Comparison of ENCODE assay signal across 24 cellular contexts in the genomic region with DNA sequence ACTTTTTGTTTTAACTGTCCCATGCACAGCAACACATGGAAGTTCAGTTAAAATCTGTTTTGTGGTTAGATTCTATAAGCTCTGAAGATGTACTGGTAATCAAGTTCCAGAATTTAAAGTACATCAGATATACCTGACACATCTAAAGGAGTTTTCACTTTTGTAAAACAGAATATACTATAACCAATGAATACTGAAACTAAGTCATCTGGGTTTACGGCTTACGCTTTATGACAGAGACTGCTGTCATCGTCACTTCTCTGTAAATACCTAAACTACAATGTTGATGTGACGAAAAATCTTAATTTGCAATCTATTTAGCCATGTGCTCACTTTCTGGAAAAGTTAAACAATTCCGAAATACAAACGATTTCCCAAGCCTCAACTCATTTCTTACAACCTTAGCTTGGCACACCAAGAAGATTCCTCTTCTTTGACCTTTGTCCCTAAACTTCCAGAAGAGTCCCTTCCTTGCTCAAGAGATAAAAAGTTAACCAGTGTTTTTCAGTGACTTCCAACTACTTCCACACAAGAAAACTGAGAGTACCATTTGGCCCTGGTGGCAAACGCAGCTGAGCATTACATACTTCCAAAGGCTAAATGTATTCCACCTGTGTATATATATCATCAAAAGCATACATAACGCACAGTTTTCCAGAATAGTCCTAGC. TPM values are rescaled to one million over a fixed set of nuclear protein-coding genes. Genes with fewer than 3 reads are reported as not detected.
A peak's percentile ranks its signal among the peaks of the same experiment; 100 is the strongest.
DNase-seq lines count a peak whose midpoint lies in the region; ATAC-seq, FAIRE-seq and TF ChIP-seq lines count a peak whose summit lies in the region.
"Had no signal": no experiment of that assay in that cellular context is flagged by ENCODE, and none has a peak within 500 bp of the region (broad histone marks: within the 10 kb centered on the region; RNA-seq: fewer than 3 reads in every experiment).

No MANE protein-coding gene starts in this region.

- no peak overlapping the region for H3K9ac ChIP-seq in kidney (ENCODE audit: low read length in 2 of 2)

- H3K27me3 Mint-ChIP-seq in activated CD4-positive, alpha-beta T cell treated with anti-CD3 and anti-CD28 coated beads for 36 hours = no peaks in the 10 kb centered on the region
- H3K27me3 Mint-ChIP-seq: CD4-positive, CD25-positive, alpha-beta regulatory T cell had no signal

- H3K4me1 ChIP-seq in Panc1 (ENCODE audit: control insufficient read depth, insufficient read depth, low read length) = peaks cover 22% of the 10 kb centered on the region
- H3K4me1 ChIP-seq in kidney (ENCODE audit: control insufficient read depth in 1 of 2, insufficient read depth in 1 of 2, low read depth in 1 of 2, low read length in 2 of 2) = peaks cover 0 to 3% of the 10 kb centered on the region in 2 donors
- no peaks in the 10 kb centered on the region for H3K4me1 ChIP-seq in small intestine (ENCODE audit: control insufficient read depth in 2 of 2, insufficient read depth in 1 of 2, low read depth in 1 of 2, low read length in 1 of 2)
- H3K4me1 ChIP-seq: BE2C had no signal

- FAIRE-seq in kidney (lab: Jason Lieb, UNC) (peak; percentile 57), small intestine (lab: Jason Lieb, UNC) (no peak)

- no peak overlapping the region; the same call in 1 of the 2 replicates for H3K27ac ChIP-seq in Panc1 (ENCODE audit: low read length)
- H3K27ac ChIP-seq in kidney (ENCODE audit: low read depth in 2 of 2, low read length in 2 of 2) = peak overlapping the region; percentile 46 to 81
- H3K27ac ChIP-seq in small intestine (ENCODE audit: low read depth in 1 of 2, low read length in 1 of 2) = no peak overlapping the region

- intact Hi-C loops in activated CD4-positive, alpha-beta T cell treated with anti-CD3 and anti-CD28 coated beads for 36 hours (cut with DNase I, micrococcal nuclease) = loop anchor here in 1 of 2 experiments (5.0 kb wide), 1 partner anchor 41 kb away; no protein-coding TSS in a partner anchor
- intact Hi-C loops in Panc1 (cut with micrococcal nuclease; ENCODE audit: unreplicated experiment) (no loop called here), kidney (cut with DNase I) (no loop called here), left cardiac atrium (cut with DNase I) (no loop called here)

- H3K4me3 ChIP-seq in Panc1 (ENCODE audit: low read depth in 2 of 2, low read length in 2 of 2) (no peak overlapping the region), kidney (ENCODE audit: low read length in 2 of 2) (peak overlapping the region; percentile 26 to 30), small intestine (ENCODE audit: low read depth in 1 of 2, low read length in 2 of 2) (no peak overlapping the region)

- CTCF ChIA-PET in activated CD4-positive, alpha-beta T cell treated with anti-CD3 and anti-CD28 coated beads for 36 hours (lab: Charles Lee) = interaction anchor here (0.7 kb wide), 2 partner anchors 68 to 287 kb away, joined by 3 to 4 read pairs; no protein-coding TSS in a partner anchor
- CTCF ChIA-PET in Panc1 (lab: Charles Lee) = no interaction called here

- no peaks in the 10 kb centered on the region for H3K27me3 ChIP-seq in Panc1 (ENCODE audit: control insufficient read depth, insufficient read depth, low read length)
- no peaks in the 10 kb centered on the region for H3K27me3 ChIP-seq in small intestine (ENCODE audit: control insufficient read depth in 2 of 2, insufficient read depth in 2 of 2, low read length in 2 of 2)
- H3K27me3 ChIP-seq: BE2C had no signal

- no peak for DNase-seq in activated CD4-positive, alpha-beta T cell treated with anti-CD3 and anti-CD28 coated beads for 36 hours
- DNase-seq in activated CD4-positive, alpha-beta T cell treated with anti-CD3 and anti-CD28 coated beads for 4 hours = no peak
- DNase-seq in Panc1 (ENCODE audit: low read depth, low spot score) (no peak), kidney (no peak), small intestine (peak; percentile 39), left cardiac atrium (no peak), GM10266 (ENCODE audit: extremely low spot score) (no peak)
- DNase-seq: 8988T; BE2C; CD4-positive, CD25-positive, alpha-beta regulatory T cell; COR-L47; DMS153; GDM1; GOT3; KG1; MV-4-11; NCI-H1417; NCI-H187; NCI-H2107; NCI-H510A; NCI-H748 treated with DMSO at 0.1 percent for 48 hours; NK-92 treated with Interleukin-12 subunit alpha and Interleukin-12 subunit beta, amount 100 ng/mL, for 24 hours; SIG-M5 had no signal

- TSS peak; percentile 6 for BruUV-seq in Panc1 (replicated peaks; lab: Mats Ljungman, UMichigan)

- H3K4me1 Mint-ChIP-seq in activated CD4-positive, alpha-beta T cell treated with anti-CD3 and anti-CD28 coated beads for 36 hours = peaks cover 14% of the 10 kb centered on the region

- no peak for TF ChIP-seq CTCF in Panc1 (IDR thresholded peaks at IDR 0.05)
- TF ChIP-seq CTCF in kidney (IDR thresholded peaks at IDR 0.05; ENCODE audit: borderline replicate concordance, extremely low read depth, insufficient read depth) = no peak
- TF ChIP-seq CTCF in GM10266 (IDR thresholded peaks at IDR 0.05; ENCODE audit: control insufficient read depth, insufficient read depth, low read depth, missing control alignments) = no peak

- peaks cover 61% of the 10 kb centered on the region for H3K36me3 ChIP-seq in Panc1 (ENCODE audit: control insufficient read depth, insufficient read depth, low read length)
- no peaks in the 10 kb centered on the region for H3K36me3 ChIP-seq in kidney (ENCODE audit: control insufficient read depth in 1 of 2, insufficient read depth in 2 of 2, low read length in 2 of 2)
- H3K36me3 ChIP-seq in small intestine (ENCODE audit: control insufficient read depth in 2 of 2, insufficient read depth in 2 of 2, low read length in 2 of 2) = peaks cover 3 to 8% of the 10 kb centered on the region in 2 donors
- H3K36me3 ChIP-seq: BE2C had no signal

- no peak overlapping the region for H3K27ac Mint-ChIP-seq in activated CD4-positive, alpha-beta T cell treated with anti-CD3 and anti-CD28 coated beads for 36 hours

- 83 to 87% (median 87%) methylated on average over 8 of the region's 8 CpGs for WGBS in small intestine, 3 donors

- peak; percentile 77 for ATAC-seq in activated CD4-positive, alpha-beta T cell treated with anti-CD3 and anti-CD28 coated beads for 36 hours
- ATAC-seq in Panc1 (no peak), left cardiac atrium (no peak), GM18909 (IDR thresholded peaks at IDR 0.05; ENCODE audit: poor library complexity, unreplicated experiment) (no peak)

- in situ Hi-C loops in Panc1 (cut with HindIII; ENCODE audit: low pct_unique_long_range_greater_than_20kb, low sequenced_read_pairs) = no loop called here

- H3K9me3 ChIP-seq in Panc1 (ENCODE audit: control insufficient read depth, insufficient read depth, low read depth, low read length) = no peaks in the 10 kb centered on the region
- no peaks in the 10 kb centered on the region for H3K9me3 ChIP-seq in kidney (ENCODE audit: control insufficient read depth in 1 of 2, low read length in 2 of 2)
- no peaks in the 10 kb centered on the region for H3K9me3 ChIP-seq in small intestine (ENCODE audit: control insufficient read depth, low read depth)
- H3K9me3 ChIP-seq: BE2C had no signal

- H3K36me3 Mint-ChIP-seq in activated CD4-positive, alpha-beta T cell treated with anti-CD3 and anti-CD28 coated beads for 36 hours (ENCODE audit: low read depth) = peaks cover 32% of the 10 kb centered on the region

- H3K4me3 Mint-ChIP-seq in activated CD4-positive, alpha-beta T cell treated with anti-CD3 and anti-CD28 coated beads for 36 hours = no peak overlapping the region
- H3K4me3 Mint-ChIP-seq: CD4-positive, CD25-positive, alpha-beta regulatory T cell had no signal

- POLR2A ChIA-PET in activated CD4-positive, alpha-beta T cell treated with anti-CD3 and anti-CD28 coated beads for 36 hours (lab: Charles Lee) = no interaction called here
- POLR2A ChIA-PET in Panc1 (lab: Charles Lee) = no interaction called here

- H3K9me3 Mint-ChIP-seq in activated CD4-positive, alpha-beta T cell treated with anti-CD3 and anti-CD28 coated beads for 36 hours (ENCODE audit: low read depth) = no peaks in the 10 kb centered on the region
- H3K9me3 Mint-ChIP-seq: CD4-positive, CD25-positive, alpha-beta regulatory T cell had no signal

RNA-seq across cellular contexts. Expression of gene NEK10, which starts 56.8 kb away (rescaled TPM):
- total RNA-seq in activated CD4-positive, alpha-beta T cell treated with anti-CD3 and anti-CD28 coated beads for 36 hours = under 1 TPM; 0.19 to 0.57 TPM
- total RNA-seq in Panc1 (2021; ENCODE audit: unreplicated experiment) (5.7 TPM), kidney (4.1 TPM), left cardiac atrium (1 to 10 TPM; 5.1 to 6.1 TPM)
- polyA plus RNA-seq in Panc1 (2012; ENCODE audit: insufficient read length) = 0.94 TPM
- polyA plus RNA-seq in kidney (ENCODE audit: insufficient read depth, low read depth, low replicate concordance) (1.0 TPM), small intestine (1 to 10 TPM in 1 of 3 donors, under 1 TPM in 2; 0.54 to 3.6 (median 0.79) TPM)

RNA-seq across cellular contexts. Expression of gene SLC4A7, which starts 58.2 kb away (rescaled TPM):
- total RNA-seq in activated CD4-positive, alpha-beta T cell treated with anti-CD3 and anti-CD28 coated beads for 36 hours = 10 to 100 TPM; 46.4 to 53.0 TPM
- total RNA-seq in Panc1 (2021; ENCODE audit: unreplicated experiment) = 99.4 TPM
- 23.4 TPM for polyA plus RNA-seq in Panc1 (2012; ENCODE audit: insufficient read length)
- 47.5 TPM for total RNA-seq in kidney
- 3.5 TPM for polyA plus RNA-seq in kidney (ENCODE audit: insufficient read depth, low read depth, low replicate concordance)
- 10 to 100 TPM; 17.7 to 53.0 (median 39.2) TPM for polyA plus RNA-seq in small intestine
- 10 to 100 TPM; 17.1 to 23.7 TPM for total RNA-seq in left cardiac atrium

Comparison
In these comparisons a context has a peak if more than half of its experiments do, and no peak if none do; other contexts are left out.
1. H3K27ac ChIP-seq: peak in kidney (2 of 2); none in Panc1 (single experiment) and small intestine (0 of 2).
2. H3K4me3 ChIP-seq: peak in kidney (2 of 2); none in Panc1 (0 of 2) and small intestine (0 of 2).